13 cellular contexts compared by ENCODE assay signal in genomic region chr2:106885326-106885725, GRCh38. TPM values are rescaled to one million over a fixed set of nuclear protein-coding genes. Genes with fewer than 3 reads are reported as not detected.
DNase-seq lines count a peak whose midpoint lies in the region; TF ChIP-seq lines count a peak whose summit lies in the region.
"Had no signal": no experiment of that assay in that cellular context is flagged by ENCODE, and none has a peak within 500 bp of the region (broad histone marks: within the 10 kb centered on the region; RNA-seq: fewer than 3 reads in every experiment).

No MANE protein-coding gene starts in this region.

- H3K36me3 ChIP-seq in neuronal stem cell (replicated peaks in 1 of 2; ENCODE audit: control insufficient read depth in 2 of 2, insufficient read depth in 2 of 2, low read length in 2 of 2) = no peaks in the 10 kb centered on the region

- H3K18ac ChIP-seq in neuronal stem cell (ENCODE audit: low read length) = no peak overlapping the region

- H2BK5ac ChIP-seq in neuronal stem cell (ENCODE audit: low read length) = no peak overlapping the region

- H3K4me2 ChIP-seq in neuronal stem cell (ENCODE audit: insufficient read depth, low read length, poor library complexity, severe bottlenecking) = peak overlapping the region; percentile 98

- peaks cover 2% of the 10 kb centered on the region for H3K79me1 ChIP-seq in neuronal stem cell (ENCODE audit: low read depth, low read length)

- H3K9me3 ChIP-seq in neuronal stem cell (replicated peaks in 1 of 2; ENCODE audit: control insufficient read depth in 2 of 2, insufficient read depth in 1 of 2, low read depth in 1 of 2, low read length in 2 of 2) = no peaks in the 10 kb centered on the region

- no peak overlapping the region for H2BK15ac ChIP-seq in neuronal stem cell (ENCODE audit: low read length)

- DNase-seq in Daoy (ENCODE audit: low read depth) (peak; percentile 39), RPMI7951 (ENCODE audit: low read depth) (peak; percentile 58), fibroblast of villous mesenchyme (ENCODE audit: low read depth) (peak; percentile 6), neuronal stem cell (ENCODE audit: low spot score) (peak; percentile 21), T-helper 1 cell (no peak), NCI-H2081 treated with DMSO at 0.1 percent for 48 hours (lab: John Stamatoyannopoulos, UW) (no peak), retina (no peak), posterior vena cava (ENCODE audit: low spot score) (no peak)
- DNase-seq: activated T-cell treated with anti-CD3 and anti-CD28 coated beads, Interleukin-2, amount 50 U/mL, for 48 hours; CD8-positive, alpha-beta T cell; NCI-H774; T1000 had no signal

- H3K4me3 ChIP-seq in fibroblast of villous mesenchyme (ENCODE audit: low read depth, low read length) (peak overlapping the region; percentile 35), neuronal stem cell (ENCODE audit: low read length in 2 of 2) (peak overlapping the region in 1 of 2 donors; percentile 99)
- H3K4me3 ChIP-seq: K562 had no signal

- peaks cover 2 to 5% of the 10 kb centered on the region in 2 donors for H3K4me1 ChIP-seq in neuronal stem cell (ENCODE audit: control insufficient read depth in 2 of 2, insufficient read depth in 1 of 2, low read depth in 1 of 2, low read length in 2 of 2)

- TF ChIP-seq CTCF in fibroblast of villous mesenchyme (IDR thresholded peaks at IDR 0.05; ENCODE audit: insufficient read depth, low read depth, low read length) = no peak

- H4K91ac ChIP-seq in neuronal stem cell (ENCODE audit: low read depth, low read length, poor library complexity) = no peak overlapping the region

- intact Hi-C loops in posterior vena cava (cut with DNase I) = no loop called here

- H3K23ac ChIP-seq in neuronal stem cell (ENCODE audit: low read depth, low read length, poor library complexity) = no peak overlapping the region

- no CpG with 5 or more reads among the region's 10 CpGs for WGBS in neuronal stem cell (ENCODE audit: extremely low coverage in 2 of 2, insufficient read length in 2 of 2, insufficient replicate concordance in 1 of 2), 2 donors

- H3K9ac ChIP-seq in neuronal stem cell (ENCODE audit: low read depth, low read length, poor library complexity) = no peak overlapping the region

- H2AFZ ChIP-seq in neuronal stem cell (ENCODE audit: low read length) = peak overlapping the region; percentile 87

- H2BK12ac ChIP-seq in neuronal stem cell (ENCODE audit: low read length) = no peak overlapping the region

- H3K4ac ChIP-seq in neuronal stem cell (ENCODE audit: low read length) = no peak overlapping the region

- H3K27me3 ChIP-seq in neuronal stem cell (ENCODE audit: control insufficient read depth in 3 of 3, insufficient read depth in 3 of 3, low read depth in 1 of 3, low read length in 3 of 3) = peaks cover 0 to 61% (median 10%) of the 10 kb centered on the region in 3 experiments

- H4K8ac ChIP-seq in neuronal stem cell (ENCODE audit: low read depth, low read length) = no peak overlapping the region

- no peak overlapping the region for H3K14ac ChIP-seq in neuronal stem cell (ENCODE audit: low read length)

- no peak overlapping the region for H2BK120ac ChIP-seq in neuronal stem cell (ENCODE audit: low read depth, low read length)

- H2AK5ac ChIP-seq in neuronal stem cell (ENCODE audit: low read depth, low read length) = no peak overlapping the region

- H3K27ac ChIP-seq in neuronal stem cell (replicated peaks; ENCODE audit: low read length) = no peak overlapping the region

RNA-seq across cellular contexts. Expression of gene ST6GAL2, which starts 0.6 kb away (rescaled TPM):
- total RNA-seq in Daoy (2014; rRNA removed; shearing (Covaris generic)) = 13.0 and 21.9 TPM in 2 replicates
- total RNA-seq in RPMI7951 (2014; rRNA removed; shearing (Covaris generic)) = 28.6 and 34.7 TPM in 2 replicates
- 4.3 and 5.2 TPM in 2 replicates for total RNA-seq in fibroblast of villous mesenchyme
- 5.6 TPM for polyA plus RNA-seq in neuronal stem cell (2013, experiment 1 of 2)
- 5.5 TPM for polyA plus RNA-seq in neuronal stem cell (2013, experiment 2 of 2)
- 10 to 100 TPM; 15.5 to 43.0 TPM for total RNA-seq in posterior vena cava
- total RNA-seq: CD8-positive, alpha-beta T cell; K562 had no signal
- polyA plus RNA-seq: K562 had no signal

Comparison
In these comparisons a context has a peak if more than half of its experiments do, and no peak if none do; other contexts are left out.
1. DNase-seq: peak in Daoy (single experiment), RPMI7951 (single experiment), fibroblast of villous mesenchyme (single experiment) and neuronal stem cell (single experiment); none in T-helper 1 cell (0 of 5), NCI-H2081 treated with DMSO at 0.1 percent for 48 hours (single experiment), retina (single experiment) and posterior vena cava (single experiment).